19 cellular contexts compared by ENCODE assay signal in genomic region chr1:37822942-37823865, GRCh38. TPM values are rescaled to one million over a fixed set of nuclear protein-coding genes. Genes with fewer than 3 reads are reported as not detected.
DNase-seq lines count a peak whose midpoint lies in the region; ATAC-seq, FAIRE-seq and TF ChIP-seq lines count a peak whose summit lies in the region.
"Had no signal": no experiment of that assay in that cellular context is flagged by ENCODE, and none has a peak within 500 bp of the region (broad histone marks: within the 10 kb centered on the region; RNA-seq: fewer than 3 reads in every experiment).

No MANE protein-coding gene starts in this region.

- H3K79me2 ChIP-seq in PC-3 (ENCODE audit: low read length), result no peaks in the 10 kb centered on the region
- H3K79me2 ChIP-seq in astrocyte (ENCODE audit: insufficient read depth, low read length), result no peaks in the 10 kb centered on the region

- H3K9me3 ChIP-seq in PC-3 (ENCODE audit: low read length) (no peaks in the 10 kb centered on the region), astrocyte (ENCODE audit: insufficient read depth, low read depth, low read length) (no peaks in the 10 kb centered on the region)
- H3K9me3 ChIP-seq: spleen, thoracic aorta had no signal

- CTCF ChIA-PET in activated CD4-positive, alpha-beta T cell treated with anti-CD3 and anti-CD28 coated beads for 36 hours (lab: Charles Lee), result interaction anchor here (0.6 to 1.0 kb wide), 4 partner anchors 31 to 897 kb away, joined by 3 read pairs; partner anchors contain the start of gene SNIP1
- CTCF ChIA-PET in PC-3 (lab: Charles Lee), result interaction anchor here (0.6 kb wide), 1 partner anchor 167 kb away, joined by 3 read pairs; no protein-coding TSS in a partner anchor

- BruUV-seq in PC-3 (replicated peaks; lab: Mats Ljungman, UMichigan), result no TSS peak

- POLR2A ChIA-PET in activated CD4-positive, alpha-beta T cell treated with anti-CD3 and anti-CD28 coated beads for 36 hours (lab: Charles Lee), result interaction anchor here (0.6 to 1.1 kb wide), 3 partner anchors 15 to 122 kb away, joined by 3 to 5 read pairs (median 3); no protein-coding TSS in a partner anchor
- POLR2A ChIA-PET in PC-3 (lab: Charles Lee; ENCODE audit: unreplicated experiment), result no interaction called here

- H3K4me1 ChIP-seq in PC-3 (ENCODE audit: insufficient read depth, low read length) (peaks cover 9% of the 10 kb centered on the region), astrocyte (ENCODE audit: insufficient read depth, low read length) (peaks cover 4% of the 10 kb centered on the region)

- FAIRE-seq in astrocyte (lab: Jason Lieb, UNC), result no peak

- H3K4me1 Mint-ChIP-seq in activated CD4-positive, alpha-beta T cell treated with anti-CD3 and anti-CD28 coated beads for 36 hours, result peaks cover 23% of the 10 kb centered on the region
- peaks cover 2% of the 10 kb centered on the region for H3K4me1 Mint-ChIP-seq in astrocyte (ENCODE audit: low read depth, unreplicated experiment)

- H3K4me3 ChIP-seq in PC-3 (ENCODE audit: low read length), result no peak overlapping the region
- no peak overlapping the region for H3K4me3 ChIP-seq in astrocyte (ENCODE audit: insufficient read depth, low read depth, low read length)
- H3K4me3 ChIP-seq: cardiac muscle cell, spleen, thoracic aorta had no signal

- H3K27ac ChIP-seq in PC-3 (ENCODE audit: low read length) (no peak overlapping the region), astrocyte (ENCODE audit: low read depth, low read length) (peak overlapping the region; percentile 0)
- H3K27ac ChIP-seq: cardiac muscle cell, spleen, thoracic aorta had no signal

- H3K4me3 Mint-ChIP-seq in activated CD4-positive, alpha-beta T cell treated with anti-CD3 and anti-CD28 coated beads for 36 hours, result no peak overlapping the region
- no peak overlapping the region for H3K4me3 Mint-ChIP-seq in astrocyte (ENCODE audit: unreplicated experiment)
- H3K4me3 Mint-ChIP-seq: B cell had no signal

- DNase-seq in activated CD4-positive, alpha-beta T cell treated with anti-CD3 and anti-CD28 coated beads for 36 hours, result peak; percentile 36
- DNase-seq in activated CD4-positive, alpha-beta T cell treated with anti-CD3 and anti-CD28 coated beads for 4 hours, result no peak
- DNase-seq in PC-3, result peak; percentile 44
- DNase-seq in astrocyte (ENCODE audit: low read depth), result peak; percentile 31
- peak; percentile 26 for DNase-seq in kidney tubule cell (ENCODE audit: low spot score)
- no peak for DNase-seq in globus pallidus (ENCODE audit: low spot score)
- DNase-seq in HT-29 (ENCODE audit: low spot score), result no peak
- DNase-seq: 8988T, H7, hippocampal formation, KG1, NCI-H2029 treated with DMSO at 0.1 percent for 48 hours, NCI-H510A treated with DMSO at 0.1 percent for 48 hours, spleen had no signal

- peaks cover 25% of the 10 kb centered on the region for H3K36me3 ChIP-seq in PC-3 (ENCODE audit: low read depth, low read length)
- H3K36me3 ChIP-seq in astrocyte (ENCODE audit: insufficient read depth, low read length), result peaks cover 20% of the 10 kb centered on the region

- no peaks in the 10 kb centered on the region for H3K9me2 ChIP-seq in PC-3 (replicated peaks; ENCODE audit: low read length)

- no peak overlapping the region for H3K9ac ChIP-seq in PC-3 (ENCODE audit: low read length)
- no peak overlapping the region for H3K9ac ChIP-seq in astrocyte (ENCODE audit: low read length)

- no peaks in the 10 kb centered on the region for H3K9me3 Mint-ChIP-seq in activated CD4-positive, alpha-beta T cell treated with anti-CD3 and anti-CD28 coated beads for 36 hours (ENCODE audit: low read depth)
- no peaks in the 10 kb centered on the region for H3K9me3 Mint-ChIP-seq in astrocyte (ENCODE audit: unreplicated experiment)

- intact Hi-C loops in activated CD4-positive, alpha-beta T cell treated with anti-CD3 and anti-CD28 coated beads for 36 hours (cut with DNase I, micrococcal nuclease), result no loop called here
- intact Hi-C loops in PC-3 (cut with micrococcal nuclease), result no loop called here

- H3K4me2 ChIP-seq in PC-3 (ENCODE audit: low read length) (no peak overlapping the region), astrocyte (ENCODE audit: low read length) (no peak overlapping the region)

- no peaks in the 10 kb centered on the region for H4K20me1 ChIP-seq in PC-3 (ENCODE audit: low read length)
- peaks cover 10% of the 10 kb centered on the region for H4K20me1 ChIP-seq in astrocyte (ENCODE audit: insufficient read depth, low read length)

- H2AFZ ChIP-seq in PC-3 (ENCODE audit: low read length) (no peak overlapping the region), astrocyte (ENCODE audit: low read depth, low read length) (no peak overlapping the region)

- no peaks in the 10 kb centered on the region for H3K27me3 ChIP-seq in PC-3 (ENCODE audit: low read length)
- no peaks in the 10 kb centered on the region for H3K27me3 ChIP-seq in astrocyte (ENCODE audit: insufficient read depth, low read length)
- H3K27me3 ChIP-seq: cardiac muscle cell, spleen had no signal

- H3K36me3 Mint-ChIP-seq in activated CD4-positive, alpha-beta T cell treated with anti-CD3 and anti-CD28 coated beads for 36 hours (ENCODE audit: low read depth), result peaks cover 31% of the 10 kb centered on the region
- H3K36me3 Mint-ChIP-seq in astrocyte (ENCODE audit: low read depth, unreplicated experiment), result peaks cover 18% of the 10 kb centered on the region

- H3K27me3 Mint-ChIP-seq in activated CD4-positive, alpha-beta T cell treated with anti-CD3 and anti-CD28 coated beads for 36 hours, result no peaks in the 10 kb centered on the region
- H3K27me3 Mint-ChIP-seq in astrocyte (ENCODE audit: low read depth, unreplicated experiment), result no peaks in the 10 kb centered on the region
- H3K27me3 Mint-ChIP-seq: B cell had no signal

- peak overlapping the region; percentile 82 for H3K27ac Mint-ChIP-seq in activated CD4-positive, alpha-beta T cell treated with anti-CD3 and anti-CD28 coated beads for 36 hours
- peak overlapping the region; percentile 18 for H3K27ac Mint-ChIP-seq in astrocyte (ENCODE audit: unreplicated experiment)
- H3K27ac Mint-ChIP-seq: B cell had no signal

- TF ChIP-seq CTCF in PC-3 (conservative IDR thresholded peaks at IDR 0.05; ENCODE audit: low read depth, low read length) (no peak), astrocyte (IDR thresholded peaks at IDR 0.05; ENCODE audit: insufficient read depth, low read depth, low read length) (no peak)

- ATAC-seq in activated CD4-positive, alpha-beta T cell treated with anti-CD3 and anti-CD28 coated beads for 36 hours, result peak; percentile 82
- ATAC-seq in PC-3 (no peak), GM21825 (IDR thresholded peaks at IDR 0.05; ENCODE audit: unreplicated experiment) (no peak)

- H3F3A ChIP-seq in PC-3 (ENCODE audit: low read length, unreplicated experiment), result no peaks in the 10 kb centered on the region

RNA-seq across cellular contexts. Expression of gene YRDC, which starts 15.2 kb away (rescaled TPM):
- 10 to 100 TPM; 22.9 to 36.3 TPM for total RNA-seq in activated CD4-positive, alpha-beta T cell treated with anti-CD3 and anti-CD28 coated beads for 36 hours
- total RNA-seq in PC-3 (2014; rRNA removed) (41.8 and 51.9 TPM in 2 replicates), astrocyte (25.9 and 28.1 TPM in 2 replicates)
- 55.1 and 56.7 TPM in 2 replicates for total RNA-seq in HT-29 (2014; rRNA removed; shearing (Covaris generic))

RNA-seq across cellular contexts. Expression of gene C1orf122, which starts 15.6 kb away (rescaled TPM):
- 10 to 100 TPM; 10.8 to 17.9 TPM for total RNA-seq in activated CD4-positive, alpha-beta T cell treated with anti-CD3 and anti-CD28 coated beads for 36 hours
- total RNA-seq in PC-3 (2014; rRNA removed), result 70.1 and 72.5 TPM in 2 replicates
- 69.6 and 70.0 TPM in 2 replicates for total RNA-seq in astrocyte
- 103 and 113 TPM in 2 replicates for total RNA-seq in HT-29 (2014; rRNA removed; shearing (Covaris generic))

RNA-seq across cellular contexts. Expression of gene MANEAL, which starts 29.6 kb away (rescaled TPM):
- 1 to 10 TPM; 1.0 TPM for total RNA-seq in activated CD4-positive, alpha-beta T cell treated with anti-CD3 and anti-CD28 coated beads for 36 hours
- total RNA-seq in PC-3 (2014; rRNA removed) (47.6 and 54.1 TPM in 2 replicates), astrocyte (0.67 and 1.4 TPM in 2 replicates)
- total RNA-seq in HT-29 (2014; rRNA removed; shearing (Covaris generic)), result 35.2 and 39.6 TPM in 2 replicates

RNA-seq across cellular contexts. Expression of gene MTF1, which starts 36.2 kb away (rescaled TPM):
- total RNA-seq in activated CD4-positive, alpha-beta T cell treated with anti-CD3 and anti-CD28 coated beads for 36 hours, result 10 to 100 TPM; 16.1 to 23.8 TPM
- total RNA-seq in PC-3 (2014; rRNA removed) (5.4 and 10.7 TPM in 2 replicates), astrocyte (16.6 and 16.7 TPM in 2 replicates)
- total RNA-seq in HT-29 (2014; rRNA removed; shearing (Covaris generic)), result 3.0 and 3.7 TPM in 2 replicates

RNA-seq across cellular contexts. Expression of gene EPHA10, which starts 58.3 kb away (rescaled TPM):
- total RNA-seq in activated CD4-positive, alpha-beta T cell treated with anti-CD3 and anti-CD28 coated beads for 36 hours, result under 1 TPM; 0.43 to 0.51 TPM
- 1.8 and 3.5 TPM in 2 replicates for total RNA-seq in PC-3 (2014; rRNA removed)
- 0.31 TPM in 1 of 2 replicates, not detected in the other for total RNA-seq in astrocyte
- total RNA-seq in HT-29 (2014; rRNA removed; shearing (Covaris generic)), result 1.8 and 2.2 TPM in 2 replicates
- total RNA-seq: cardiac muscle cell, mesenteric fat pad, thoracic aorta had no signal

Comparison
In these comparisons a context has a peak if more than half of its experiments do, and no peak if none do; other contexts are left out.
1. DNase-seq: peak in activated CD4-positive, alpha-beta T cell treated with anti-CD3 and anti-CD28 coated beads for 36 hours (single experiment), PC-3 (single experiment), astrocyte (single experiment) and kidney tubule cell (single experiment); none in activated CD4-positive, alpha-beta T cell treated with anti-CD3 and anti-CD28 coated beads for 4 hours (0 of 2), globus pallidus (single experiment) and HT-29 (single experiment).
2. RNA of gene MANEAL, which starts 29.6 kb away (total RNA-seq): 47.6 to 54.1 TPM in PC-3 and 35.2 to 39.6 TPM in HT-29; 0.67 to 1.4 TPM in astrocyte and 1.0 TPM in activated CD4-positive, alpha-beta T cell treated with anti-CD3 and anti-CD28 coated beads for 36 hours; every median in the first group is over 10 times any median in the second.